In the genomic region with DNA sequence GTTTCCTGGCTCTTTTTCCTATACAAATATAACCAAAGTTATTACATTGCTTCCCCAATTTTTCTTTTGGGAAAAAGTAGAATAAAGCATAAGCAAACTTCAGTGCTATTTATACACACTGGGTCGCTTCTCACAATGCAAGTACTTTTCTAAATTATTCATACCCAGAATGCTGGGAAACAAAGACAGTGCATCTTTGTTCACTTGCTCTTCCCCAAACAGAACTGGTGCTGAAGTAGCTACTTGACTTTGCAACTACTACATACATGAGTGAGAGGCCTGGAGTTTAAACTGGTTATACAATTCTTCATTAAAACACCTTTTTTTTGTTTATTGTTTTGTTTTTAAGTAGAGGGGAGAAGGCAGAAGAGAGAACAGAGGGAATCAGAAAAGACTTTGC, we compare ENCODE assay signal across 17 cellular contexts. TPM values are rescaled to one million over a fixed set of nuclear protein-coding genes. Genes with fewer than 3 reads are reported as not detected.
DNase-seq lines count a peak whose midpoint lies in the region; ATAC-seq lines count a peak whose summit lies in the region.
"Had no signal": no experiment of that assay in that cellular context is flagged by ENCODE, and none has a peak within 500 bp of the region (broad histone marks: within the 10 kb centered on the region; RNA-seq: fewer than 3 reads in every experiment).

No MANE protein-coding gene starts in this region.

- H3K36me3 Mint-ChIP-seq in CD8-positive, alpha-beta memory T cell, result peaks cover 12 to 85% (median 32%) of the 10 kb centered on the region in 3 donors

- H3K27me3 ChIP-seq in CD8-positive, alpha-beta memory T cell (ENCODE audit: insufficient read depth, low read length, poor library complexity, severe bottlenecking), result no peaks in the 10 kb centered on the region
- H3K27me3 ChIP-seq: neutrophil, sigmoid colon, tibial artery had no signal

- in situ Hi-C loops in SK-MEL-5 (cut with HindIII; ENCODE audit: low pct_unique_long_range_greater_than_20kb, low sequenced_read_pairs), result no loop called here

- H3K4me3 ChIP-seq in CD8-positive, alpha-beta memory T cell (ENCODE audit: low read length), result no peak overlapping the region
- H3K4me3 ChIP-seq: lung, sigmoid colon, tibial artery had no signal

- CTCF ChIA-PET in CD8-positive, alpha-beta memory T cell (lab: Charles Lee), result interaction anchor here (0.9 kb wide), 1 partner anchor 65 kb away, joined by 3 read pairs; no protein-coding TSS in a partner anchor

- H3K27me3 Mint-ChIP-seq in CD8-positive, alpha-beta memory T cell, result no peaks in the 10 kb centered on the region

- no peaks in the 10 kb centered on the region for H3K9me3 Mint-ChIP-seq in CD8-positive, alpha-beta memory T cell

- DNase-seq in DMS79 treated with DMSO at 0.1 percent for 48 hours (lab: John Stamatoyannopoulos, UW) (peak; percentile 36), DMS79 (lab: John Stamatoyannopoulos, UW) (no peak), SK-MEL-5 (ENCODE audit: low read depth, low spot score) (peak; percentile 66), epidermal melanocyte (ENCODE audit: insufficient read length, low spot score) (peak; percentile 31), putamen (ENCODE audit: low spot score) (peak; percentile 79)
- DNase-seq in central memory CD4-positive, alpha-beta T cell, result no peak
- DNase-seq in CD8-positive, alpha-beta memory T cell, result no peak
- DNase-seq: activated CD4-positive, CD25-positive, alpha-beta regulatory T cell; activated naive CD4-positive, alpha-beta T cell treated with anti-CD3 and anti-CD28 coated beads, Interleukin-2, amount 50 U/mL, for 16 hours; NCI-H1694; sigmoid colon; tibial artery had no signal

- H3K27ac ChIP-seq in CD8-positive, alpha-beta memory T cell (ENCODE audit: low read depth, low read length), result no peak overlapping the region
- H3K27ac ChIP-seq: 22Rv1, neutrophil, sigmoid colon, tibial artery had no signal

- POLR2A ChIA-PET in CD8-positive, alpha-beta memory T cell (lab: Charles Lee), result no interaction called here

- H3K36me3 ChIP-seq in CD8-positive, alpha-beta memory T cell (ENCODE audit: insufficient read depth, low read length), result peaks cover 13% of the 10 kb centered on the region

- H3K9me3 ChIP-seq in CD8-positive, alpha-beta memory T cell (ENCODE audit: low read length), result no peaks in the 10 kb centered on the region
- H3K9me3 ChIP-seq: neutrophil, sigmoid colon, tibial artery had no signal

- H3K4me1 ChIP-seq in CD8-positive, alpha-beta memory T cell (ENCODE audit: insufficient read depth, low read length), result peaks cover 6% of the 10 kb centered on the region
- H3K4me1 ChIP-seq: tibial artery had no signal

- H3K4me3 Mint-ChIP-seq in CD8-positive, alpha-beta memory T cell, result no peak overlapping the region
- H3K4me3 Mint-ChIP-seq: CD14-positive monocyte had no signal

- ATAC-seq in GM18907 (IDR thresholded peaks at IDR 0.05; ENCODE audit: unreplicated experiment), result no peak

- H3K27ac Mint-ChIP-seq in CD8-positive, alpha-beta memory T cell, result peak overlapping the region in 4 of 8 donors; percentile 18 to 55 (median 36)

- H3K4me1 Mint-ChIP-seq in CD8-positive, alpha-beta memory T cell, result peaks cover 23 to 39% (median 36%) of the 10 kb centered on the region in 3 donors

RNA-seq across cellular contexts. Expression of a gene that starts 40.2 kb away (rescaled TPM):
- 27.0 and 27.4 TPM in 2 replicates for total RNA-seq in SK-MEL-5 (2014; rRNA removed; shearing (Covaris generic))
- polyA plus RNA-seq in SK-MEL-5 (2015; cell fraction: cytosol; rRNA removed), result 19.4 and 23.6 TPM in 2 replicates
- 18.1 and 18.9 TPM in 2 replicates for polyA plus RNA-seq in SK-MEL-5 (2015; cell fraction: nucleus; rRNA removed)
- 10 to 100 TPM; 21.1 to 21.5 TPM for total RNA-seq in CD8-positive, alpha-beta memory T cell
- polyA plus RNA-seq in CD8-positive, alpha-beta memory T cell, result 11.0 TPM

RNA-seq across cellular contexts. Expression of a gene that starts 51.4 kb away (rescaled TPM):
- 12.4 and 14.8 TPM in 2 replicates for total RNA-seq in SK-MEL-5 (2014; rRNA removed; shearing (Covaris generic))
- 10.7 and 11.0 TPM in 2 replicates for polyA plus RNA-seq in SK-MEL-5 (2015; cell fraction: cytosol; rRNA removed)
- 1.6 and 6.5 TPM in 2 replicates for polyA plus RNA-seq in SK-MEL-5 (2015; cell fraction: nucleus; rRNA removed)
- 10 to 100 TPM; 13.8 to 16.4 TPM for total RNA-seq in CD8-positive, alpha-beta memory T cell
- 37.7 TPM for polyA plus RNA-seq in CD8-positive, alpha-beta memory T cell

Comparison
In these comparisons a context has a peak if more than half of its experiments do, and no peak if none do; other contexts are left out.
1. DNase-seq: peak in DMS79 treated with DMSO at 0.1 percent for 48 hours (single experiment), SK-MEL-5 (single experiment), epidermal melanocyte (single experiment) and putamen (single experiment); none in DMS79 (single experiment), central memory CD4-positive, alpha-beta T cell (single experiment) and CD8-positive, alpha-beta memory T cell (0 of 5).